ENCODE assay signal across 26 cellular contexts in genomic region chr12:57883057-57883456, GRCh38.
"Had no signal": no experiment of that assay in that cellular context is flagged by ENCODE, and none has a peak within 500 bp of the region (broad histone marks: within the 10 kb centered on the region; RNA-seq: fewer than 3 reads in every experiment).

No MANE protein-coding gene starts in this region.

- H3K27me3 Mint-ChIP-seq: central memory CD8-positive, alpha-beta T cell had no signal

- DNase-seq: dermis blood vessel endothelial cell; effector memory CD4-positive, alpha-beta T cell; foreskin keratinocyte; hypothalamus; immature natural killer cell; islet precursor cell; kidney glomerular epithelial cell; left ventricle myocardium superior; lower lobe of right lung; naive thymus-derived CD4-positive, alpha-beta T cell; occipital lobe; pancreas; stimulated activated CD4-positive, alpha-beta T cell treated with anti-CD3 and anti-CD28 coated beads, Interleukin-2, amount 100 ng/mL, for 24 hours; stimulated activated CD4-positive, alpha-beta T cell treated with anti-CD3 and anti-CD28 coated beads, Interleukin-4, amount 100 ng/mL, for 24 hours; stimulated activated naive CD8-positive, alpha-beta T cell treated with anti-CD3 and anti-CD28 coated beads, Interleukin-15, Interleukin-2, amounts not matched to agents 100 U/mL and 50 U/mL, for 24 hours; substantia nigra; testis; tibial artery; upper lobe of left lung; uterus had no signal

- H3K36me3 ChIP-seq: esophagus muscularis mucosa, lower lobe of right lung, pancreas, tibial artery, upper lobe of left lung, uterus had no signal

- H3K27ac ChIP-seq: coronary artery, esophagus muscularis mucosa, foreskin keratinocyte, lower lobe of right lung, pancreas, testis, tibial artery, upper lobe of left lung, uterus had no signal

- H3K4me1 Mint-ChIP-seq: central memory CD8-positive, alpha-beta T cell; immature natural killer cell; stimulated activated effector memory CD8-positive, alpha-beta T cell treated with anti-CD3 and anti-CD28 coated beads, Interleukin-12 subunit alpha, Interleukin-12 subunit beta, amount 100 ng/mL, for 72 hours had no signal

- H3K36me3 Mint-ChIP-seq: stimulated activated effector memory CD8-positive, alpha-beta T cell treated with anti-CD3 and anti-CD28 coated beads, Interleukin-12 subunit alpha, Interleukin-12 subunit beta, amount 100 ng/mL, for 72 hours had no signal

- H3K9me3 Mint-ChIP-seq: central memory CD8-positive, alpha-beta T cell; stimulated activated effector memory CD8-positive, alpha-beta T cell treated with anti-CD3 and anti-CD28 coated beads, Interleukin-12 subunit alpha, Interleukin-12 subunit beta, amount 100 ng/mL, for 72 hours had no signal

- H3K9me3 ChIP-seq: lower lobe of right lung, pancreas, testis, tibial artery, uterus had no signal

- H3K27ac Mint-ChIP-seq: immature natural killer cell; naive thymus-derived CD4-positive, alpha-beta T cell; progenitor cell of endocrine pancreas; stimulated activated effector memory CD8-positive, alpha-beta T cell treated with anti-CD3 and anti-CD28 coated beads, Interleukin-12 subunit alpha, Interleukin-12 subunit beta, amount 100 ng/mL, for 72 hours had no signal

- H3K4me3 ChIP-seq: coronary artery, esophagus muscularis mucosa, lower lobe of right lung, pancreas, testis, tibial artery, upper lobe of left lung, uterus had no signal

- H3K27me3 ChIP-seq: esophagus muscularis mucosa, foreskin keratinocyte, pancreas, testis, tibial artery, upper lobe of left lung, uterus had no signal

- H3K4me3 Mint-ChIP-seq: central memory CD8-positive, alpha-beta T cell; immature natural killer cell; naive thymus-derived CD4-positive, alpha-beta T cell; nephron; stimulated activated effector memory CD8-positive, alpha-beta T cell treated with anti-CD3 and anti-CD28 coated beads, Interleukin-12 subunit alpha, Interleukin-12 subunit beta, amount 100 ng/mL, for 72 hours had no signal
